ENCODE assay signal across 17 cellular contexts in genomic region chrX:153983321-153983729, GRCh38. TPM values are rescaled to one million over a fixed set of nuclear protein-coding genes. Genes with fewer than 3 reads are reported as not detected.
DNase-seq lines count a peak whose midpoint lies in the region; ATAC-seq and TF ChIP-seq lines count a peak whose summit lies in the region.
"Had no signal": no experiment of that assay in that cellular context is flagged by ENCODE, and none has a peak within 500 bp of the region (broad histone marks: within the 10 kb centered on the region; RNA-seq: fewer than 3 reads in every experiment).

No MANE protein-coding gene starts in this region.

- no peak for DNase-seq in activated naive CD4-positive, alpha-beta T cell (lab: John Stamatoyannopoulos, UW)
- no peak for DNase-seq in central memory CD8-positive, alpha-beta T cell (ENCODE audit: low spot score in 2 of 2)
- no peak for DNase-seq in endothelial cell (ENCODE audit: low spot score)
- DNase-seq: DMS79; dorsolateral prefrontal cortex; NCI-H2107; NK-92 treated with Interleukin-12 subunit alpha and Interleukin-12 subunit beta, amount 100 ng/mL, for 24 hours had no signal

- peak overlapping the region; percentile 76 for H3K27ac Mint-ChIP-seq in activated naive CD4-positive, alpha-beta T cell treated with anti-CD3 and anti-CD28 coated beads, Interleukin-2, amount 50 U/mL, for 24 hours
- no peak overlapping the region for H3K27ac Mint-ChIP-seq in central memory CD8-positive, alpha-beta T cell (ENCODE audit: low read depth)
- H3K27ac Mint-ChIP-seq in endothelial cell (ENCODE audit: unreplicated experiment) = no peak overlapping the region
- H3K27ac Mint-ChIP-seq: progenitor cell of endocrine pancreas had no signal

- 55% methylated on average over 9 of the region's 9 CpGs for WGBS in thymus

- peaks cover 34% of the 10 kb centered on the region for H3K4me1 Mint-ChIP-seq in activated naive CD4-positive, alpha-beta T cell treated with anti-CD3 and anti-CD28 coated beads, Interleukin-2, amount 50 U/mL, for 24 hours
- H3K4me1 Mint-ChIP-seq in central memory CD8-positive, alpha-beta T cell = peaks cover 30% of the 10 kb centered on the region
- H3K4me1 Mint-ChIP-seq in endothelial cell (ENCODE audit: unreplicated experiment) = peaks cover 4% of the 10 kb centered on the region

- H3K27me3 Mint-ChIP-seq in activated naive CD4-positive, alpha-beta T cell treated with anti-CD3 and anti-CD28 coated beads, Interleukin-2, amount 50 U/mL, for 24 hours = no peaks in the 10 kb centered on the region
- H3K27me3 Mint-ChIP-seq in central memory CD8-positive, alpha-beta T cell = no peaks in the 10 kb centered on the region
- peaks cover 4% of the 10 kb centered on the region for H3K27me3 Mint-ChIP-seq in endothelial cell (ENCODE audit: unreplicated experiment)
- H3K27me3 Mint-ChIP-seq: progenitor cell of endocrine pancreas had no signal

- H3K27me3 ChIP-seq in OCI-LY3 (ENCODE audit: low read depth, low read length) = no peaks in the 10 kb centered on the region
- H3K27me3 ChIP-seq in thymus (ENCODE audit: control insufficient read depth, insufficient read depth) = no peaks in the 10 kb centered on the region
- H3K27me3 ChIP-seq: hepatocyte, SJSA1, suprapubic skin had no signal

- H3K36me3 Mint-ChIP-seq in activated naive CD4-positive, alpha-beta T cell treated with anti-CD3 and anti-CD28 coated beads, Interleukin-2, amount 50 U/mL, for 24 hours = no peaks in the 10 kb centered on the region
- peaks cover 7% of the 10 kb centered on the region for H3K36me3 Mint-ChIP-seq in central memory CD8-positive, alpha-beta T cell (ENCODE audit: insufficient read depth)
- H3K36me3 Mint-ChIP-seq in endothelial cell (ENCODE audit: low read depth, unreplicated experiment) = no peaks in the 10 kb centered on the region

- H3K4me1 ChIP-seq in OCI-LY3 (ENCODE audit: low read length) (peaks cover 56% of the 10 kb centered on the region), thymus (ENCODE audit: control insufficient read depth, insufficient read depth, low read length) (peaks cover 33% of the 10 kb centered on the region)

- H3K4me2 ChIP-seq in OCI-LY3 (ENCODE audit: low read length) = no peak overlapping the region
- H3K4me2 ChIP-seq: hepatocyte had no signal

- H3K9me3 ChIP-seq in OCI-LY3 (ENCODE audit: insufficient read depth, low read length) (no peaks in the 10 kb centered on the region), thymus (ENCODE audit: control insufficient read depth) (no peaks in the 10 kb centered on the region)
- H3K9me3 ChIP-seq: SJSA1, suprapubic skin had no signal

- no peaks in the 10 kb centered on the region for H3K9me3 Mint-ChIP-seq in activated naive CD4-positive, alpha-beta T cell treated with anti-CD3 and anti-CD28 coated beads, Interleukin-2, amount 50 U/mL, for 24 hours
- H3K9me3 Mint-ChIP-seq in central memory CD8-positive, alpha-beta T cell = no peaks in the 10 kb centered on the region
- H3K9me3 Mint-ChIP-seq in endothelial cell (ENCODE audit: unreplicated experiment) = no peaks in the 10 kb centered on the region

- no peaks in the 10 kb centered on the region for H3K79me2 ChIP-seq in OCI-LY3 (ENCODE audit: low read length)
- H3K79me2 ChIP-seq: hepatocyte had no signal

- H4K20me1 ChIP-seq in OCI-LY3 (ENCODE audit: insufficient read depth, low read length) = no peaks in the 10 kb centered on the region

- H3K36me3 ChIP-seq in OCI-LY3 (replicated peaks; ENCODE audit: low read depth, low read length) (no peaks in the 10 kb centered on the region), thymus (ENCODE audit: control insufficient read depth, insufficient read depth) (no peaks in the 10 kb centered on the region)
- H3K36me3 ChIP-seq: SJSA1, suprapubic skin had no signal

- H2AFZ ChIP-seq in OCI-LY3 (ENCODE audit: low read depth, low read length) = no peak overlapping the region
- H2AFZ ChIP-seq: hepatocyte had no signal

- H3K27ac ChIP-seq in OCI-LY3 (ENCODE audit: low read length) = peak overlapping the region; percentile 96
- peak overlapping the region; percentile 81 for H3K27ac ChIP-seq in thymus (ENCODE audit: low read depth)
- H3K27ac ChIP-seq: hepatocyte, SJSA1, suprapubic skin had no signal

- TF ChIP-seq CTCF in OCI-LY3 (IDR thresholded peaks at IDR 0.05; ENCODE audit: low read depth, low read length) = no peak
- TF ChIP-seq CTCF in endothelial cell (IDR thresholded peaks at IDR 0.05; ENCODE audit: unreplicated experiment) = no peak

- no peak for ATAC-seq in central memory CD8-positive, alpha-beta T cell (replicated peaks; ENCODE audit: extremely low read depth, poor library complexity, severe bottlenecking)
- ATAC-seq in HG03354 (IDR thresholded peaks at IDR 0.05; ENCODE audit: poor library complexity, severe bottlenecking, unreplicated experiment) (no peak), GM19467 (IDR thresholded peaks at IDR 0.05; ENCODE audit: unreplicated experiment) (no peak)
- ATAC-seq: left lobe of liver had no signal

- H3K4me3 Mint-ChIP-seq in activated naive CD4-positive, alpha-beta T cell treated with anti-CD3 and anti-CD28 coated beads, Interleukin-2, amount 50 U/mL, for 24 hours = peak overlapping the region; percentile 72
- peak overlapping the region; percentile 42 for H3K4me3 Mint-ChIP-seq in central memory CD8-positive, alpha-beta T cell
- no peak overlapping the region for H3K4me3 Mint-ChIP-seq in endothelial cell (ENCODE audit: unreplicated experiment)

- H3K4me3 ChIP-seq in OCI-LY3 (ENCODE audit: low read length) = no peak overlapping the region
- H3K4me3 ChIP-seq in thymus (ENCODE audit: low read length) = no peak overlapping the region
- H3K4me3 ChIP-seq: dorsolateral prefrontal cortex, hepatocyte, SJSA1, suprapubic skin had no signal

- no peak overlapping the region for H3K9ac ChIP-seq in OCI-LY3 (ENCODE audit: low read length)

RNA-seq across cellular contexts. Expression of gene TMEM187, which starts 10.8 kb away (rescaled TPM):
- 6.9 TPM for polyA plus RNA-seq in thymus
- 12.0 TPM for total RNA-seq in endothelial cell (ENCODE audit: unreplicated experiment)

RNA-seq across cellular contexts. Expression of gene HCFC1, which starts 11.7 kb away (rescaled TPM):
- 21.9 TPM for polyA plus RNA-seq in thymus
- total RNA-seq in endothelial cell (ENCODE audit: unreplicated experiment) = 74.6 TPM

RNA-seq across cellular contexts. Expression of gene IRAK1, which starts 36.4 kb away (rescaled TPM):
- 44.0 TPM for polyA plus RNA-seq in thymus
- total RNA-seq in endothelial cell (ENCODE audit: unreplicated experiment) = 89.9 TPM

RNA-seq across cellular contexts. Expression of gene RENBP, which starts 38.9 kb away (rescaled TPM):
- 18.3 TPM for polyA plus RNA-seq in thymus
- 19.3 TPM for total RNA-seq in endothelial cell (ENCODE audit: unreplicated experiment)

RNA-seq across cellular contexts. Expression of gene NAA10, which starts 48.5 kb away (rescaled TPM):
- polyA plus RNA-seq in thymus = 94.7 TPM
- 85.5 TPM for total RNA-seq in endothelial cell (ENCODE audit: unreplicated experiment)
